Comparison of ENCODE assay signal across 8 cellular contexts in genomic region chr1:205849619-205850355, GRCh38. TPM values are rescaled to one million over a fixed set of nuclear protein-coding genes. Genes with fewer than 3 reads are reported as not detected.
DNase-seq lines count a peak whose midpoint lies in the region; ATAC-seq, FAIRE-seq and TF ChIP-seq lines count a peak whose summit lies in the region.

PM20D1 (minus strand) TSS chr1:205850132; CDS start chr1:205850072, 60 bp downstream.

- no peaks in the 10 kb centered on the region for H3K9me3 Mint-ChIP-seq in activated CD4-positive, alpha-beta T cell treated with anti-CD3 and anti-CD28 coated beads, Interleukin-2, amount 10 ng/mL, durations not matched to agents 24 days and 14 days
- H3K9me3 Mint-ChIP-seq in memory B cell (peaks cover 2% of the 10 kb centered on the region), type B pancreatic cell (peaks cover 7% of the 10 kb centered on the region)

- no peak for TF ChIP-seq CTCF in type B pancreatic cell (conservative IDR thresholded peaks at IDR 0.05)

- intact Hi-C loops in activated CD4-positive, alpha-beta T cell treated with anti-CD3 and anti-CD28 coated beads, Interleukin-2, amount 10 ng/mL, durations not matched to agents 24 days and 14 days (cut with micrococcal nuclease): loop anchor here (1.0 to 5.0 kb wide), 2 partner anchors 36 to 562 kb away; partner anchors contain the start of gene SLC41A1

- DNase-seq in activated CD4-positive, alpha-beta T cell treated with anti-CD3 and anti-CD28 coated beads, Interleukin-2, amount 10 ng/mL, durations not matched to agents 24 days and 14 days: peak; percentile 97
- peak; percentile 94 for DNase-seq in dermis blood vessel endothelial cell
- peak; percentile 52 to 68 for DNase-seq in memory B cell (ENCODE audit: low spot score in 2 of 2)
- peak; percentile 62 to 71 for DNase-seq in stimulated activated CD8-positive, alpha-beta memory T cell treated with anti-CD3 and anti-CD28 coated beads, Interleukin-15, amount 100 ng/mL, for 48 hours (ENCODE audit: low read depth in 2 of 2)
- no peak for DNase-seq in type B pancreatic cell (ENCODE audit: extremely low spot score, unreplicated experiment)
- no peak for DNase-seq in HTR-8/SVneo (ENCODE audit: insufficient read length, low spot score)

- H3K27ac Mint-ChIP-seq in activated CD4-positive, alpha-beta T cell treated with anti-CD3 and anti-CD28 coated beads, Interleukin-2, amount 10 ng/mL, durations not matched to agents 24 days and 14 days: peak within 1 kb of the TSS; percentile 87
- H3K27ac Mint-ChIP-seq in memory B cell (peak within 1 kb of the TSS; percentile 56), type B pancreatic cell (no peak within 1 kb of the TSS)

- no peak for FAIRE-seq in HTR-8/SVneo (lab: Jason Lieb, UNC)

- peaks cover 21% of the 10 kb centered on the region for H3K4me1 Mint-ChIP-seq in activated CD4-positive, alpha-beta T cell treated with anti-CD3 and anti-CD28 coated beads, Interleukin-2, amount 10 ng/mL, durations not matched to agents 24 days and 14 days
- H3K4me1 Mint-ChIP-seq in memory B cell: no peaks in the 10 kb centered on the region
- H3K4me1 Mint-ChIP-seq in type B pancreatic cell (ENCODE audit: unreplicated experiment): no peaks in the 10 kb centered on the region

- H3K4me3 Mint-ChIP-seq in activated CD4-positive, alpha-beta T cell treated with anti-CD3 and anti-CD28 coated beads, Interleukin-2, amount 10 ng/mL, durations not matched to agents 24 days and 14 days: peak within 1 kb of the TSS; percentile 93
- H3K4me3 Mint-ChIP-seq in memory B cell: peak within 1 kb of the TSS; percentile 88
- no peak within 1 kb of the TSS for H3K4me3 Mint-ChIP-seq in type B pancreatic cell

- H3K36me3 Mint-ChIP-seq in activated CD4-positive, alpha-beta T cell treated with anti-CD3 and anti-CD28 coated beads, Interleukin-2, amount 10 ng/mL, durations not matched to agents 24 days and 14 days (ENCODE audit: low read depth): peaks cover 4% of the 10 kb centered on the region
- H3K36me3 Mint-ChIP-seq in memory B cell (peaks cover 3% of the 10 kb centered on the region), type B pancreatic cell (peaks cover 15% of the 10 kb centered on the region)

- peaks cover 6% of the 10 kb centered on the region for H3K27me3 Mint-ChIP-seq in activated CD4-positive, alpha-beta T cell treated with anti-CD3 and anti-CD28 coated beads, Interleukin-2, amount 10 ng/mL, durations not matched to agents 24 days and 14 days
- H3K27me3 Mint-ChIP-seq in memory B cell: peaks cover 2% of the 10 kb centered on the region
- no peaks in the 10 kb centered on the region for H3K27me3 Mint-ChIP-seq in type B pancreatic cell

- ATAC-seq in GM18873 (IDR thresholded peaks at IDR 0.05; ENCODE audit: low FRiP score, unreplicated experiment) (peak; percentile 97), HG03342 (IDR thresholded peaks at IDR 0.05; ENCODE audit: unreplicated experiment) (peak; percentile 69), memory B cell (ENCODE audit: low read depth) (peak; percentile 95)

RNA-seq across cellular contexts. Expression of gene PM20D1, which starts in this region (rescaled TPM):
- total RNA-seq in activated CD4-positive, alpha-beta T cell treated with anti-CD3 and anti-CD28 coated beads, Interleukin-2, amount 10 ng/mL, durations not matched to agents 24 days and 14 days: 0.16 and 0.71 TPM in 2 replicates
- total RNA-seq in dermis blood vessel endothelial cell (0.05 TPM in 1 of 2 replicates, not detected in the other), type B pancreatic cell (ENCODE audit: low replicate concordance) (not detected in 2 replicates)

Comparison
In these comparisons a context has a peak if more than half of its experiments do, and no peak if none do; other contexts are left out.
1. Peak in DNase-seq in activated CD4-positive, alpha-beta T cell treated with anti-CD3 and anti-CD28 coated beads, Interleukin-2, amount 10 ng/mL, durations not matched to agents 24 days and 14 days; RNA of the gene not detected or under 1 TPM.
2. Peak in DNase-seq in dermis blood vessel endothelial cell; RNA of the gene not detected or under 1 TPM.
3. DNase-seq: peak in memory B cell (2 of 2) and stimulated activated CD8-positive, alpha-beta memory T cell treated with anti-CD3 and anti-CD28 coated beads, Interleukin-15, amount 100 ng/mL, for 48 hours (2 of 2); none in type B pancreatic cell (single experiment) and HTR-8/SVneo (single experiment).
4. Peak in every context shown above with its lines, with median percentiles within 50 percentile points of each other: ATAC-seq.